Comparison of ENCODE assay signal across 1 cellular context in the genomic region with DNA sequence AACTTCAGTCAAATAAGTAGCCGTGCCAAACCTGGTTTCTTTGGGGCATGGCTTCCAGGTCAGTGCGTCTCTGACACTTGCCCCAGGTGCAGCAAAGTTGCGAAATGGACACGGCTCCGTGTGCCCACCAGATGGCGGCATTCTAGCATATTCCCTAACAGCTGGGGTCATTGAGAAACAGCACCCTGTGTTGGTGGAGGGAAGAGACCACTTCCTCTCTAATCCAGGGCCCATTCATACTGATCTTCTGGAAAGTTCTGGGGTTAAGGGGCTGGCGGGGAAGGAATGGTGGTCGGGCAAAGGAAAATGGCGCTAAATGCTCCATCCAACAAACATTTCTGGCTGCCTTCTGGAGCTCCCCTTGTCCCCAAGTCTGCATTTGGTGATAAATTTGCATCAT.
TF ChIP-seq lines count a peak whose summit lies in the region.

No MANE protein-coding gene starts in this region.

TF ChIP-seq in HepG2, 621 proteins besides CTCF, POLR2A, EP300 and RAD21 (continued from another document and continues in another):
- TF ChIP-seq ETV5 (CRISPR knock-in tag; IDR thresholded peaks at IDR 0.05; ENCODE audit: borderline replicate concordance) = peak; percentile 51; the same call in 1 of the 2 replicates
- peak; percentile 66; the same call in 1 of the 2 replicates for TF ChIP-seq PITX1 (CRISPR knock-in tag; IDR thresholded peaks at IDR 0.05)
- TF ChIP-seq, protein P1, sequence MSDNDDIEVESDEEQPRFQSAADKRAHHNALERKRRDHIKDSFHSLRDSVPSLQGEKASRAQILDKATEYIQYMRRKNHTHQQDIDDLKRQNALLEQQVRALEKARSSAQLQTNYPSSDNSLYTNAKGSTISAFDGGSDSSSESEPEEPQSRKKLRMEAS (IDR thresholded peaks at IDR 0.05) = peak; percentile 51; the same call in 1 of the 2 replicates
- TF ChIP-seq, protein P2, sequence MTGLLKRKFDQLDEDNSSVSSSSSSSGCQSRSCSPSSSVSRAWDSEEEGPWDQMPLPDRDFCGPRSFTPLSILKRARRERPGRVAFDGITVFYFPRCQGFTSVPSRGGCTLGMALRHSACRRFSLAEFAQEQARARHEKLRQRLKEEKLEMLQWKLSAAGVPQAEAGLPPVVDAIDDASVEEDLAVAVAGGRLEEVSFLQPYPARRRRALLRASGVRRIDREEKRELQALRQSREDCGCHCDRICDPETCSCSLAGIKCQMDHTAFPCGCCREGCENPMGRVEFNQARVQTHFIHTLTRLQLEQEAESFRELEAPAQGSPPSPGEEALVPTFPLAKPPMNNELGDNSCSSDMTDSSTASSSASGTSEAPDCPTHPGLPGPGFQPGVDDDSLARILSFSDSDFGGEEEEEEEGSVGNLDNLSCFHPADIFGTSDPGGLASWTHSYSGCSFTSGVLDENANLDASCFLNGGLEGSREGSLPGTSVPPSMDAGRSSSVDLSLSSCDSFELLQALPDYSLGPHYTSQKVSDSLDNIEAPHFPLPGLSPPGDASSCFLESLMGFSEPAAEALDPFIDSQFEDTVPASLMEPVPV (CRISPR knock-in tag; IDR thresholded peaks at IDR 0.05) = no peak
- peak; percentile 32; the same call in 1 of the 2 replicates for TF ChIP-seq SAP130 (CRISPR knock-in tag; IDR thresholded peaks at IDR 0.05; ENCODE audit: low read depth)
- no peak for TF ChIP-seq ZNF761 (CRISPR knock-in tag; conservative IDR thresholded peaks at IDR 0.05)
- TF ChIP-seq ERF (CRISPR knock-in tag; IDR thresholded peaks at IDR 0.05) = 0 out of 2 replicates have a peak, but pooled peaks have one; percentile 45
- TF ChIP-seq, protein P3, sequence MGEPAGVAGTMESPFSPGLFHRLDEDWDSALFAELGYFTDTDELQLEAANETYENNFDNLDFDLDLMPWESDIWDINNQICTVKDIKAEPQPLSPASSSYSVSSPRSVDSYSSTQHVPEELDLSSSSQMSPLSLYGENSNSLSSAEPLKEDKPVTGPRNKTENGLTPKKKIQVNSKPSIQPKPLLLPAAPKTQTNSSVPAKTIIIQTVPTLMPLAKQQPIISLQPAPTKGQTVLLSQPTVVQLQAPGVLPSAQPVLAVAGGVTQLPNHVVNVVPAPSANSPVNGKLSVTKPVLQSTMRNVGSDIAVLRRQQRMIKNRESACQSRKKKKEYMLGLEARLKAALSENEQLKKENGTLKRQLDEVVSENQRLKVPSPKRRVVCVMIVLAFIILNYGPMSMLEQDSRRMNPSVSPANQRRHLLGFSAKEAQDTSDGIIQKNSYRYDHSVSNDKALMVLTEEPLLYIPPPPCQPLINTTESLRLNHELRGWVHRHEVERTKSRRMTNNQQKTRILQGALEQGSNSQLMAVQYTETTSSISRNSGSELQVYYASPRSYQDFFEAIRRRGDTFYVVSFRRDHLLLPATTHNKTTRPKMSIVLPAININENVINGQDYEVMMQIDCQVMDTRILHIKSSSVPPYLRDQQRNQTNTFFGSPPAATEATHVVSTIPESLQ (CRISPR knock-in tag; conservative IDR thresholded peaks at IDR 0.05) = no peak
- TF ChIP-seq TARDBP (CRISPR knock-in tag; IDR thresholded peaks at IDR 0.05) = peak; percentile 58; the same call in 1 of the 2 replicates
- peak; percentile 40; the same call in 1 of the 2 replicates for TF ChIP-seq GABPB1 (CRISPR knock-in tag; IDR thresholded peaks at IDR 0.05)
- TF ChIP-seq ZMYM4 (CRISPR knock-in tag; IDR thresholded peaks at IDR 0.05) = peak; percentile 77
- TF ChIP-seq, protein P4, sequence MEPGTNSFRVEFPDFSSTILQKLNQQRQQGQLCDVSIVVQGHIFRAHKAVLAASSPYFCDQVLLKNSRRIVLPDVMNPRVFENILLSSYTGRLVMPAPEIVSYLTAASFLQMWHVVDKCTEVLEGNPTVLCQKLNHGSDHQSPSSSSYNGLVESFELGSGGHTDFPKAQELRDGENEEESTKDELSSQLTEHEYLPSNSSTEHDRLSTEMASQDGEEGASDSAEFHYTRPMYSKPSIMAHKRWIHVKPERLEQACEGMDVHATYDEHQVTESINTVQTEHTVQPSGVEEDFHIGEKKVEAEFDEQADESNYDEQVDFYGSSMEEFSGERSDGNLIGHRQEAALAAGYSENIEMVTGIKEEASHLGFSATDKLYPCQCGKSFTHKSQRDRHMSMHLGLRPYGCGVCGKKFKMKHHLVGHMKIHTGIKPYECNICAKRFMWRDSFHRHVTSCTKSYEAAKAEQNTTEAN (CRISPR knock-in tag; conservative IDR thresholded peaks at IDR 0.05) = no peak
- no peak for TF ChIP-seq NCOR1 (IDR thresholded peaks at IDR 0.05; ENCODE audit: borderline replicate concordance, low read length)
- TF ChIP-seq ATAD3A (CRISPR knock-in tag; IDR thresholded peaks at IDR 0.05) = no peak
- TF ChIP-seq TGIF2 (CRISPR knock-in tag; IDR thresholded peaks at IDR 0.05) = 0 out of 2 replicates have a peak, but pooled peaks have one; percentile 55
- TF ChIP-seq, protein P5, sequence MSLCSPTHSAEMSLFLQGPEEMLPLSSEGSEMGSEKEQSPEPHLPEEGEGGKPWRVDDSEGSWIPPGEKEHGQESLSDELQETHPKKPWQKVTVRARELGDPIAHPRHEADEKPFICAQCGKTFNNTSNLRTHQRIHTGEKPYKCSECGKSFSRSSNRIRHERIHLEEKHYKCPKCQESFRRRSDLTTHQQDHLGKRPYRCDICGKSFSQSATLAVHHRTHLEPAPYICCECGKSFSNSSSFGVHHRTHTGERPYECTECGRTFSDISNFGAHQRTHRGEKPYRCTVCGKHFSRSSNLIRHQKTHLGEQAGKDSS (CRISPR knock-in tag; IDR thresholded peaks at IDR 0.05; ENCODE audit: borderline replicate concordance, low read depth) = peak; percentile 72; the same call in 1 of the 2 replicates
- TF ChIP-seq ATF7-NPFF (CRISPR knock-in tag; IDR thresholded peaks at IDR 0.05; ENCODE audit: low read depth) = no peak
- TF ChIP-seq, protein P6, sequence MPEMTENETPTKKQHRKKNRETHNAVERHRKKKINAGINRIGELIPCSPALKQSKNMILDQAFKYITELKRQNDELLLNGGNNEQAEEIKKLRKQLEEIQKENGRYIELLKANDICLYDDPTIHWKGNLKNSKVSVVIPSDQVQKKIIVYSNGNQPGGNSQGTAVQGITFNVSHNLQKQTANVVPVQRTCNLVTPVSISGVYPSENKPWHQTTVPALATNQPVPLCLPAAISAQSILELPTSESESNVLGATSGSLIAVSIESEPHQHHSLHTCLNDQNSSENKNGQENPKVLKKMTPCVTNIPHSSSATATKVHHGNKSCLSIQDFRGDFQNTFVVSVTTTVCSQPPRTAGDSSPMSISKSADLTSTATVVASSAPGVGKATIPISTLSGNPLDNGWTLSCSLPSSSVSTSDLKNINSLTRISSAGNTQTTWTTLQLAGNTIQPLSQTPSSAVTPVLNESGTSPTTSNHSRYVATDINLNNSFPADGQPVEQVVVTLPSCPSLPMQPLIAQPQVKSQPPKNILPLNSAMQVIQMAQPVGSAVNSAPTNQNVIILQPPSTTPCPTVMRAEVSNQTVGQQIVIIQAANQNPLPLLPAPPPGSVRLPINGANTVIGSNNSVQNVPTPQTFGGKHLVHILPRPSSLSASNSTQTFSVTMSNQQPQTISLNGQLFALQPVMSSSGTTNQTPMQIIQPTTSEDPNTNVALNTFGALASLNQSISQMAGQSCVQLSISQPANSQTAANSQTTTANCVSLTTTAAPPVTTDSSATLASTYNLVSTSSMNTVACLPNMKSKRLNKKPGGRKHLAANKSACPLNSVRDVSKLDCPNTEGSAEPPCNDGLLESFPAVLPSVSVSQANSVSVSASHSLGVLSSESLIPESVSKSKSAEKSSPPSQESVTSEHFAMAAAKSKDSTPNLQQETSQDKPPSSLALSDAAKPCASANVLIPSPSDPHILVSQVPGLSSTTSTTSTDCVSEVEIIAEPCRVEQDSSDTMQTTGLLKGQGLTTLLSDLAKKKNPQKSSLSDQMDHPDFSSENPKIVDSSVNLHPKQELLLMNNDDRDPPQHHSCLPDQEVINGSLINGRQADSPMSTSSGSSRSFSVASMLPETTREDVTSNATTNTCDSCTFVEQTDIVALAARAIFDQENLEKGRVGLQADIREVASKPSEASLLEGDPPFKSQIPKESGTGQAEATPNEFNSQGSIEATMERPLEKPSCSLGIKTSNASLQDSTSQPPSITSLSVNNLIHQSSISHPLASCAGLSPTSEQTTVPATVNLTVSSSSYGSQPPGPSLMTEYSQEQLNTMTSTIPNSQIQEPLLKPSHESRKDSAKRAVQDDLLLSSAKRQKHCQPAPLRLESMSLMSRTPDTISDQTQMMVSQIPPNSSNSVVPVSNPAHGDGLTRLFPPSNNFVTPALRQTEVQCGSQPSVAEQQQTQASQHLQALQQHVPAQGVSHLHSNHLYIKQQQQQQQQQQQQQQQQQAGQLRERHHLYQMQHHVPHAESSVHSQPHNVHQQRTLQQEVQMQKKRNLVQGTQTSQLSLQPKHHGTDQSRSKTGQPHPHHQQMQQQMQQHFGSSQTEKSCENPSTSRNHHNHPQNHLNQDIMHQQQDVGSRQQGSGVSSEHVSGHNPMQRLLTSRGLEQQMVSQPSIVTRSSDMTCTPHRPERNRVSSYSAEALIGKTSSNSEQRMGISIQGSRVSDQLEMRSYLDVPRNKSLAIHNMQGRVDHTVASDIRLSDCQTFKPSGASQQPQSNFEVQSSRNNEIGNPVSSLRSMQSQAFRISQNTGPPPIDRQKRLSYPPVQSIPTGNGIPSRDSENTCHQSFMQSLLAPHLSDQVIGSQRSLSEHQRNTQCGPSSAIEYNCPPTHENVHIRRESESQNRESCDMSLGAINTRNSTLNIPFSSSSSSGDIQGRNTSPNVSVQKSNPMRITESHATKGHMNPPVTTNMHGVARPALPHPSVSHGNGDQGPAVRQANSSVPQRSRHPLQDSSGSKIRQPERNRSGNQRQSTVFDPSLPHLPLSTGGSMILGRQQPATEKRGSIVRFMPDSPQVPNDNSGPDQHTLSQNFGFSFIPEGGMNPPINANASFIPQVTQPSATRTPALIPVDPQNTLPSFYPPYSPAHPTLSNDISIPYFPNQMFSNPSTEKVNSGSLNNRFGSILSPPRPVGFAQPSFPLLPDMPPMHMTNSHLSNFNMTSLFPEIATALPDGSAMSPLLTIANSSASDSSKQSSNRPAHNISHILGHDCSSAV (CRISPR knock-in tag; IDR thresholded peaks at IDR 0.05; ENCODE audit: borderline replicate concordance) = no peak
- TF ChIP-seq, protein P7, sequence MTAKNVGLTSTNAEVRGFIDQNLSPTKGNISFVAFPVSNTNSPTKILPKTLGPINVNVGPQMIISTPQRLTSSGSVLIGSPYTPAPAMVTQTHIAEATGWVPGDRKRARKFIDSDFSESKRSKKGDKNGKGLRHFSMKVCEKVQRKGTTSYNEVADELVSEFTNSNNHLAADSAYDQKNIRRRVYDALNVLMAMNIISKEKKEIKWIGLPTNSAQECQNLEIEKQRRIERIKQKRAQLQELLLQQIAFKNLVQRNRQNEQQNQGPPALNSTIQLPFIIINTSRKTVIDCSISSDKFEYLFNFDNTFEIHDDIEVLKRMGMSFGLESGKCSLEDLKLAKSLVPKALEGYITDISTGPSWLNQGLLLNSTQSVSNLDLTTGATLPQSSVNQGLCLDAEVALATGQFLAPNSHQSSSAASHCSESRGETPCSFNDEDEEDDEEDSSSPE (CRISPR knock-in tag; IDR thresholded peaks at IDR 0.05) = 0 out of 2 replicates have a peak, but pooled peaks have one; percentile 26
- no peak for TF ChIP-seq FOXK2 (IDR thresholded peaks at IDR 0.05)
- peak; percentile 34; the same call in 1 of the 2 replicates for TF ChIP-seq GATAD1 (CRISPR knock-in tag; IDR thresholded peaks at IDR 0.05)
- TF ChIP-seq, protein P8, sequence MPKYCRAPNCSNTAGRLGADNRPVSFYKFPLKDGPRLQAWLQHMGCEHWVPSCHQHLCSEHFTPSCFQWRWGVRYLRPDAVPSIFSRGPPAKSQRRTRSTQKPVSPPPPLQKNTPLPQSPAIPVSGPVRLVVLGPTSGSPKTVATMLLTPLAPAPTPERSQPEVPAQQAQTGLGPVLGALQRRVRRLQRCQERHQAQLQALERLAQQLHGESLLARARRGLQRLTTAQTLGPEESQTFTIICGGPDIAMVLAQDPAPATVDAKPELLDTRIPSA (CRISPR knock-in tag; IDR thresholded peaks at IDR 0.05; ENCODE audit: borderline replicate concordance) = no peak
- TF ChIP-seq ZNF614 (CRISPR knock-in tag; IDR thresholded peaks at IDR 0.05; ENCODE audit: borderline replicate concordance) = no peak
- peak; percentile 63; the same call in 1 of the 2 replicates for TF ChIP-seq ZBTB7B (CRISPR knock-in tag; IDR thresholded peaks at IDR 0.05)
- 0 out of 2 replicates have a peak, but pooled peaks have one; percentile 20 for TF ChIP-seq ZNF567 (CRISPR knock-in tag; IDR thresholded peaks at IDR 0.05; ENCODE audit: borderline replicate concordance)
- TF ChIP-seq NR2C2 (CRISPR knock-in tag; IDR thresholded peaks at IDR 0.05; ENCODE audit: borderline replicate concordance) = 0 out of 2 replicates have a peak, but pooled peaks have one; percentile 25
- TF ChIP-seq SALL1 (CRISPR knock-in tag; IDR thresholded peaks at IDR 0.05) = peak; percentile 90
- TF ChIP-seq RXRB (CRISPR knock-in tag; IDR thresholded peaks at IDR 0.05; ENCODE audit: borderline replicate concordance) = peak; percentile 76
- peak; percentile 72 for TF ChIP-seq FOXO1 (CRISPR knock-in tag; IDR thresholded peaks at IDR 0.05)
- no peak for TF ChIP-seq SRY (CRISPR knock-in tag; IDR thresholded peaks at IDR 0.05)
- TF ChIP-seq, protein P9, sequence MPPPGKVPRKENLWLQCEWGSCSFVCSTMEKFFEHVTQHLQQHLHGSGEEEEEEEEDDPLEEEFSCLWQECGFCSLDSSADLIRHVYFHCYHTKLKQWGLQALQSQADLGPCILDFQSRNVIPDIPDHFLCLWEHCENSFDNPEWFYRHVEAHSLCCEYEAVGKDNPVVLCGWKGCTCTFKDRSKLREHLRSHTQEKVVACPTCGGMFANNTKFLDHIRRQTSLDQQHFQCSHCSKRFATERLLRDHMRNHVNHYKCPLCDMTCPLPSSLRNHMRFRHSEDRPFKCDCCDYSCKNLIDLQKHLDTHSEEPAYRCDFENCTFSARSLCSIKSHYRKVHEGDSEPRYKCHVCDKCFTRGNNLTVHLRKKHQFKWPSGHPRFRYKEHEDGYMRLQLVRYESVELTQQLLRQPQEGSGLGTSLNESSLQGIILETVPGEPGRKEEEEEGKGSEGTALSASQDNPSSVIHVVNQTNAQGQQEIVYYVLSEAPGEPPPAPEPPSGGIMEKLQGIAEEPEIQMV (CRISPR knock-in tag; IDR thresholded peaks at IDR 0.05; ENCODE audit: low read depth) = peak; percentile 37; the same call in 1 of the 2 replicates
- no peak for TF ChIP-seq KLF12 (CRISPR knock-in tag; IDR thresholded peaks at IDR 0.05; ENCODE audit: borderline replicate concordance)
- no peak for TF ChIP-seq TSC22D2 (CRISPR knock-in tag; IDR thresholded peaks at IDR 0.05; ENCODE audit: borderline replicate concordance)
- TF ChIP-seq SNAPC2 (CRISPR knock-in tag; IDR thresholded peaks at IDR 0.05) = no peak
- no peak for TF ChIP-seq ZNF644 (CRISPR knock-in tag; IDR thresholded peaks at IDR 0.05; ENCODE audit: low read depth)
- no peak for TF ChIP-seq MAF1 (CRISPR knock-in tag; IDR thresholded peaks at IDR 0.05; ENCODE audit: borderline replicate concordance)
- TF ChIP-seq ELF1 (CRISPR knock-in tag; IDR thresholded peaks at IDR 0.05) = 0 out of 2 replicates have a peak, but pooled peaks have one; percentile 34
- TF ChIP-seq RARA (CRISPR knock-in tag; IDR thresholded peaks at IDR 0.05) = peak; percentile 56
- TF ChIP-seq, protein P10, sequence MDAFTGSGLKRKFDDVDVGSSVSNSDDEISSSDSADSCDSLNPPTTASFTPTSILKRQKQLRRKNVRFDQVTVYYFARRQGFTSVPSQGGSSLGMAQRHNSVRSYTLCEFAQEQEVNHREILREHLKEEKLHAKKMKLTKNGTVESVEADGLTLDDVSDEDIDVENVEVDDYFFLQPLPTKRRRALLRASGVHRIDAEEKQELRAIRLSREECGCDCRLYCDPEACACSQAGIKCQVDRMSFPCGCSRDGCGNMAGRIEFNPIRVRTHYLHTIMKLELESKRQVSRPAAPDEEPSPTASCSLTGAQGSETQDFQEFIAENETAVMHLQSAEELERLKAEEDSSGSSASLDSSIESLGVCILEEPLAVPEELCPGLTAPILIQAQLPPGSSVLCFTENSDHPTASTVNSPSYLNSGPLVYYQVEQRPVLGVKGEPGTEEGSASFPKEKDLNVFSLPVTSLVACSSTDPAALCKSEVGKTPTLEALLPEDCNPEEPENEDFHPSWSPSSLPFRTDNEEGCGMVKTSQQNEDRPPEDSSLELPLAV (CRISPR knock-in tag; conservative IDR thresholded peaks at IDR 0.05; ENCODE audit: low read depth) = no peak
- no peak for TF ChIP-seq ZSCAN9 (CRISPR knock-in tag; IDR thresholded peaks at IDR 0.05; ENCODE audit: borderline replicate concordance)
